Comparison of ENCODE assay signal across 20 cellular contexts in genomic region chr2:148974126-148974525, GRCh38.
A peak's percentile ranks its signal among the peaks of the same experiment; 100 is the strongest.
DNase-seq lines count a peak whose midpoint lies in the region; ATAC-seq and TF ChIP-seq lines count a peak whose summit lies in the region.
"Had no signal": no experiment of that assay in that cellular context is flagged by ENCODE, and none has a peak within 500 bp of the region (broad histone marks: within the 10 kb centered on the region; RNA-seq: fewer than 3 reads in every experiment).

No MANE protein-coding gene starts in this region.

- no peak overlapping the region for H3K9ac ChIP-seq in iPS-20b (ENCODE audit: low read depth, low read length)
- H3K9ac ChIP-seq: GM23248 had no signal

- H3K27ac ChIP-seq in iPS-20b (ENCODE audit: low read length): no peak overlapping the region
- H3K27ac ChIP-seq: GM23248 had no signal

- TF ChIP-seq CTCF in brain (conservative IDR thresholded peaks at IDR 0.05): no peak

- H3K9me3 Mint-ChIP-seq in brain: no peaks in the 10 kb centered on the region
- H3K9me3 Mint-ChIP-seq: CD8-positive, alpha-beta T cell had no signal

- peak; percentile 22 for DNase-seq in NCI-H82 (lab: John Stamatoyannopoulos, UW)
- DNase-seq in NCI-H82 treated with DMSO at 0.1 percent for 48 hours (lab: John Stamatoyannopoulos, UW; ENCODE audit: unreplicated experiment): no peak
- DNase-seq in superior temporal gyrus (ENCODE audit: extremely low spot score): peak; percentile 24
- DNase-seq in AG08396 (ENCODE audit: low spot score): no peak
- DNase-seq in mesenteric fat pad (ENCODE audit: low spot score): no peak
- DNase-seq: 8988T; AML-193; C1 segment of cervical spinal cord; CD8-positive, alpha-beta T cell; DND-41; GM23248; Kasumi-1; NCI-H1417; NCI-H187; NCI-H69; SIG-M5 had no signal

- H3K4me3 ChIP-seq in iPS-20b (ENCODE audit: low read length): 0 out of 2 replicates have a peak overlapping the region, but pooled peaks have one; percentile 19
- H3K4me3 ChIP-seq: GM23248 had no signal

- peak overlapping the region in 1 of 5 experiments; percentile 36 for H3K4me3 Mint-ChIP-seq in brain
- H3K4me3 Mint-ChIP-seq: CD8-positive, alpha-beta T cell had no signal

- peak overlapping the region in 4 of 5 experiments; percentile 42 to 80 (median 64) for H3K27ac Mint-ChIP-seq in brain
- H3K27ac Mint-ChIP-seq: CD8-positive, alpha-beta T cell had no signal

- peaks cover 75% of the 10 kb centered on the region for H3K4me1 Mint-ChIP-seq in brain

- H3K4me1 ChIP-seq in iPS-20b (ENCODE audit: insufficient read depth, low read length): peaks cover 22% of the 10 kb centered on the region; the same call in 1 of the 2 replicates

- H3K27me3 ChIP-seq in iPS-20b (ENCODE audit: insufficient read depth, low read length): no peaks in the 10 kb centered on the region

- peaks cover 22% of the 10 kb centered on the region for H3K36me3 ChIP-seq in iPS-20b (ENCODE audit: insufficient read depth, low read depth, low read length)

- no peak for ATAC-seq in HG03108 (IDR thresholded peaks at IDR 0.05; ENCODE audit: unreplicated experiment)
- ATAC-seq: CD8-positive, alpha-beta T cell; SK-N-SH treated with all-trans-retinoic acid at 6 μM for 48 hours had no signal

- peaks cover 58% of the 10 kb centered on the region for H3K36me3 Mint-ChIP-seq in brain

- H3K9me3 ChIP-seq in iPS-20b (ENCODE audit: insufficient read depth, low read depth, low read length): no peaks in the 10 kb centered on the region

- no peaks in the 10 kb centered on the region for H3K27me3 Mint-ChIP-seq in brain

Comparison
In these comparisons a context has a peak if more than half of its experiments do, and no peak if none do; other contexts are left out.
1. DNase-seq: peak in NCI-H82 (single experiment) and superior temporal gyrus (single experiment); none in NCI-H82 treated with DMSO at 0.1 percent for 48 hours (single experiment), AG08396 (single experiment) and mesenteric fat pad (single experiment).